In the genomic region with DNA sequence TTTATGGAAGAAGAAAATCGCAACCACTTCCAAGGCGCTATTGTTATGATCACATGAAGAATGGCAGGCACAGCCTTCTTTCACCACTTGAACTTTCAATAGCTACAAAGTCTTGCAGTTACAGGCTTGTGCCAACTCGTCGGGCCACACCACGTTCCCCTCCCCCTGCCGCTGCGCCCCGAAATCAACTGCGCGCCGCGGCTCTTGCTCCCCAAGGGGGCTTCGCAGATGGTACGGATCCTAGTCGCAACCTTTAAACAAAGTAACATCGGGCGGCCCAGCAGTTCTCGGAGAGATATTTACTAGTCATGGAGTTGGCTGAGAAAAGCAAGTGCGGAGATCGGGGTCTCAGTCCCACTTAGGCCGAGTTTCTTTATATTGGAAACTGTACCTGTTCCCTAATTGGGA, we compare ENCODE assay signal across 8 cellular contexts. TPM values are rescaled to one million over a fixed set of nuclear protein-coding genes. Genes with fewer than 3 reads are reported as not detected.
DNase-seq lines count a peak whose midpoint lies in the region; ATAC-seq and TF ChIP-seq lines count a peak whose summit lies in the region.

No MANE protein-coding gene starts in this region.

- peak; percentile 68 for DNase-seq in DMS53 (lab: John Stamatoyannopoulos, UW)
- no peak for DNase-seq in DMS53 treated with DMSO at 0.1 percent for 48 hours (lab: John Stamatoyannopoulos, UW; ENCODE audit: unreplicated experiment)
- DNase-seq in UCSD-AML1 (lab: John Stamatoyannopoulos, UW; ENCODE audit: unreplicated experiment) = peak; percentile 22
- peak; percentile 19 for DNase-seq in glomerular visceral epithelial cell (ENCODE audit: extremely low spot score)
- DNase-seq in sigmoid colon = no peak
- no peak for DNase-seq in cerebellar cortex (ENCODE audit: low spot score)
- no peak for DNase-seq in stimulated activated CD4-positive, alpha-beta T cell treated with anti-CD3 and anti-CD28 coated beads, Interleukin-1b, Interleukin-23, amount 100 ng/mL, for 48 hours

- H3K4me3 ChIP-seq in sigmoid colon = peak overlapping the region; percentile 79 to 83 (median 82)

- H3K27me3 ChIP-seq in sigmoid colon = no peaks in the 10 kb centered on the region

- peaks cover 6 to 31% (median 17%) of the 10 kb centered on the region in 4 donors for H3K4me1 ChIP-seq in sigmoid colon

- ATAC-seq in GM19455 (IDR thresholded peaks at IDR 0.05; ENCODE audit: unreplicated experiment) = no peak

- no peaks in the 10 kb centered on the region for H3K36me3 ChIP-seq in sigmoid colon

- peak overlapping the region; percentile 80 to 85 (median 82) for H3K27ac ChIP-seq in sigmoid colon

- no peaks in the 10 kb centered on the region for H3K9me3 ChIP-seq in sigmoid colon

- no peak for TF ChIP-seq POLR2A in sigmoid colon (IDR thresholded peaks at IDR 0.05)

- intact Hi-C loops in sigmoid colon (cut with DNase I) = loop anchor here (2.0 to 10.0 kb wide), 7 partner anchors 49 to 1159 kb away; no protein-coding TSS in a partner anchor

- TF ChIP-seq CTCF in sigmoid colon (IDR thresholded peaks at IDR 0.05) = no peak

- TF ChIP-seq EP300 in sigmoid colon (IDR thresholded peaks at IDR 0.05) = no peak

- 1% methylated on average over 21 of the region's 21 CpGs for WGBS in sigmoid colon, 2 donors

RNA-seq across cellular contexts. Expression of gene SEMA6A, which starts 1.0 kb away (rescaled TPM):
- 10 to 100 TPM; 25.0 to 55.7 (median 39.5) TPM for total RNA-seq in sigmoid colon
- 10 to 100 TPM in 1 of 3 donors, 1 to 10 TPM in 2; 4.9 to 16.3 (median 8.4) TPM for polyA plus RNA-seq in sigmoid colon

Comparison
In these comparisons a context has a peak if more than half of its experiments do, and no peak if none do; other contexts are left out.
1. DNase-seq: peak in DMS53 (single experiment), UCSD-AML1 (single experiment) and glomerular visceral epithelial cell (single experiment); none in DMS53 treated with DMSO at 0.1 percent for 48 hours (single experiment), sigmoid colon (single experiment), cerebellar cortex (single experiment) and stimulated activated CD4-positive, alpha-beta T cell treated with anti-CD3 and anti-CD28 coated beads, Interleukin-1b, Interleukin-23, amount 100 ng/mL, for 48 hours (single experiment).